In genomic region chr3:81876826-81877225, GRCh38 we compare ENCODE assay signal across 25 cellular contexts.
DNase-seq lines count a peak whose midpoint lies in the region; ATAC-seq and TF ChIP-seq lines count a peak whose summit lies in the region.
"Had no signal": no experiment of that assay in that cellular context is flagged by ENCODE, and none has a peak within 500 bp of the region (broad histone marks: within the 10 kb centered on the region; RNA-seq: fewer than 3 reads in every experiment).

No MANE protein-coding gene starts in this region.

- in situ Hi-C loops in GM13977 (cut with MboI; ENCODE audit: low pct_unique_long_range_greater_than_20kb, low sequenced_read_pairs, unreplicated experiment), result no loop called here

- H3K36me3 ChIP-seq in BE2C, result no peaks in the 10 kb centered on the region
- H3K36me3 ChIP-seq: BLaER1 treated with 17β-estradiol and CSF1 and Interleukin-3, amounts not matched to agents 10 nM and 100 nM; HAP-1; SJSA1 had no signal

- no peak for TF ChIP-seq CTCF in AG10803 (conservative IDR thresholded peaks at IDR 0.05; ENCODE audit: low read length)
- TF ChIP-seq CTCF in GM10248 (IDR thresholded peaks at IDR 0.05; ENCODE audit: control extremely low read depth, extremely low read depth, low read depth, missing control alignments), result no peak
- TF ChIP-seq CTCF in BE2C (IDR thresholded peaks at IDR 0.05; ENCODE audit: low read depth, low read length), result no peak
- TF ChIP-seq CTCF in GM13977 (IDR thresholded peaks at IDR 0.05; ENCODE audit: extremely low read depth, insufficient read depth, missing control alignments), result no peak

- DNase-seq in AG10803 (ENCODE audit: low read depth) (peak; percentile 6), Kasumi-1 (lab: John Stamatoyannopoulos, UW) (peak; percentile 28 to 43), astrocyte of the hippocampus (ENCODE audit: low read depth, low spot score) (peak; percentile 39), sciatic nerve (ENCODE audit: low spot score) (no peak), GM10248 (ENCODE audit: extremely low spot score) (no peak), BE2C (no peak), GM13977 (ENCODE audit: low spot score) (no peak)
- DNase-seq: 8988T; ACHN; CD4-positive, alpha-beta T cell; GOT3; KG1; NCI-H1105; NCI-H1436 treated with DMSO at 0.1 percent for 48 hours; NCI-H187 treated with DMSO at 0.1 percent for 48 hours; NCI-H2107; NCI-H526; NCI-H82; NK-92 treated with Interleukin-12 subunit alpha and Interleukin-12 subunit beta, amount 100 ng/mL, for 24 hours; Right ventricle myocardium superior; RPMI8226 had no signal

- intact Hi-C loops in sciatic nerve (cut with DNase I), result no loop called here

- CTCF ChIA-PET in GM10248 (lab: Yijun Ruan, JAX), result no interaction called here

- ATAC-seq in sciatic nerve, result peak; percentile 13
- ATAC-seq: GM12878 had no signal

- no peaks in the 10 kb centered on the region for H3K4me1 ChIP-seq in BE2C
- H3K4me1 ChIP-seq: HAP-1, SJSA1 had no signal

- H3K27me3 ChIP-seq in BE2C, result no peaks in the 10 kb centered on the region; the same call in 1 of the 2 replicates
- H3K27me3 ChIP-seq: BLaER1 treated with 17β-estradiol and CSF1 and Interleukin-3, amounts not matched to agents 10 nM and 100 nM had no signal

- POLR2A ChIA-PET in GM10248 (lab: Yijun Ruan, JAX), result no interaction called here

- H3K9me3 ChIP-seq in BE2C, result no peaks in the 10 kb centered on the region
- H3K9me3 ChIP-seq: HAP-1, SJSA1 had no signal

- H3K4me3 ChIP-seq in AG10803 (ENCODE audit: low read length) (no peak overlapping the region), BE2C (ENCODE audit: low read depth, low read length) (no peak overlapping the region)
- H3K4me3 ChIP-seq: BLaER1 treated with 17β-estradiol and CSF1 and Interleukin-3, amounts not matched to agents 10 nM and 100 nM; GM12878; HAP-1; SJSA1 had no signal

Comparison
In these comparisons a context has a peak if more than half of its experiments do, and no peak if none do; other contexts are left out.
1. DNase-seq: peak in AG10803 (single experiment), Kasumi-1 (2 of 2) and astrocyte of the hippocampus (single experiment); none in sciatic nerve (single experiment), GM10248 (single experiment), BE2C (single experiment) and GM13977 (single experiment).